Comparison of ENCODE assay signal across 8 cellular contexts in genomic region chr11:45233121-45233803, GRCh38. TPM values are rescaled to one million over a fixed set of nuclear protein-coding genes. Genes with fewer than 3 reads are reported as not detected.
DNase-seq lines count a peak whose midpoint lies in the region; TF ChIP-seq lines count a peak whose summit lies in the region.

No MANE protein-coding gene starts in this region.

- H3K4me1 ChIP-seq in ES-I3 (ENCODE audit: insufficient read depth, low read length) (peaks cover 3% of the 10 kb centered on the region; the same call in 1 of the 2 replicates), H9 (ENCODE audit: insufficient read depth, low read length) (no peaks in the 10 kb centered on the region; the same call in 1 of the 2 replicates)

- H3K4ac ChIP-seq in H9 (ENCODE audit: low read depth, low read length), result no peak overlapping the region

- H3K9me3 Mint-ChIP-seq in H9, result no peaks in the 10 kb centered on the region

- H3K36me3 ChIP-seq in ES-I3 (ENCODE audit: insufficient read depth, low read length), result no peaks in the 10 kb centered on the region

- H4K8ac ChIP-seq in H9 (replicated peaks; ENCODE audit: insufficient read length, low read depth, low read length), result no peak overlapping the region

- H4K91ac ChIP-seq in H9 (ENCODE audit: insufficient read length, low read depth, low read length), result no peak overlapping the region

- DNase-seq in H9, result peak; percentile 86
- DNase-seq in NCI-H460 (ENCODE audit: extremely low read depth, low read depth), result peak; percentile 43
- peak; percentile 74 to 79 for DNase-seq in activated CD4-positive, alpha-beta T cell treated with anti-CD3 and anti-CD28 coated beads, Interleukin-2, amount 50 U/mL, for 48 hours
- peak; percentile 38 for DNase-seq in effector CD4-positive, alpha-beta T cell
- peak; percentile 47 for DNase-seq in midbrain (lab: John Stamatoyannopoulos, UW)
- DNase-seq in stimulated activated CD8-positive, alpha-beta memory T cell treated with anti-CD3 and anti-CD28 coated beads, Interleukin-4, amount 100 ng/mL, for 4 hours (ENCODE audit: low read depth in 2 of 2, low spot score in 1 of 2), result peak; percentile 18 to 24
- no peak for DNase-seq in NCI-H510A (lab: John Stamatoyannopoulos, UW)

- H3K23ac ChIP-seq in H9 (ENCODE audit: insufficient read length, low read depth, low read length), result no peak overlapping the region

- no peaks in the 10 kb centered on the region for H3K23me2 ChIP-seq in H9 (ENCODE audit: insufficient read length, low read depth, low read length, poor library complexity, severe bottlenecking)

- H3K9ac ChIP-seq in ES-I3 (ENCODE audit: low read depth, low read length) (peak overlapping the region; percentile 10; the same call in 1 of the 2 replicates), H9 (ENCODE audit: extremely low read depth, insufficient read length, low read length) (no peak overlapping the region)

- H3K18ac ChIP-seq in H9 (ENCODE audit: insufficient read length, low read depth, low read length), result no peak overlapping the region

- no peak overlapping the region for H2BK5ac ChIP-seq in H9 (ENCODE audit: insufficient read length, low read length)

- TF ChIP-seq CTCF in H9 (conservative IDR thresholded peaks at IDR 0.05), result peak; percentile 84

- H3K4me1 Mint-ChIP-seq in H9, result peaks cover 4 to 8% of the 10 kb centered on the region in 2 experiments

- H3K36me3 Mint-ChIP-seq in H9 (ENCODE audit: insufficient read depth in 1 of 3, low read depth in 3 of 3), result no peaks in the 10 kb centered on the region

- H2BK15ac ChIP-seq in H9 (ENCODE audit: low read depth, low read length), result no peak overlapping the region

- no peak overlapping the region; the same call in 1 of the 2 replicates for H3K14ac ChIP-seq in H9 (ENCODE audit: insufficient read depth, low read length)

- H3T11ph ChIP-seq in H9 (ENCODE audit: low read length), result no peak overlapping the region

- H3K27me3 Mint-ChIP-seq in H9 (ENCODE audit: low read depth), result peaks cover 19% of the 10 kb centered on the region

- H2AK5ac ChIP-seq in H9 (ENCODE audit: insufficient read length, low read length), result no peak overlapping the region

- no peaks in the 10 kb centered on the region for H4K20me1 ChIP-seq in H9 (ENCODE audit: control insufficient read depth, insufficient read depth, insufficient read length)

- H2BK120ac ChIP-seq in H9 (ENCODE audit: low read depth, low read length, poor library complexity, severe bottlenecking), result no peak overlapping the region

- no peaks in the 10 kb centered on the region for H3K79me2 ChIP-seq in H9 (ENCODE audit: insufficient read depth, low read length)

- H3K9me3 ChIP-seq in ES-I3 (ENCODE audit: control insufficient read depth, insufficient read depth, low read length) (no peaks in the 10 kb centered on the region), H9 (ENCODE audit: control insufficient read depth, low read depth, low read length) (no peaks in the 10 kb centered on the region)

- no peak overlapping the region for H2BK12ac ChIP-seq in H9 (ENCODE audit: insufficient read length, low read depth, low read length)

- peak overlapping the region in 1 of 3 experiments; percentile 27; a peak in 1 of 7 replicates for H3K27ac Mint-ChIP-seq in H9

- no peak overlapping the region for H4K5ac ChIP-seq in H9 (ENCODE audit: insufficient read length, low read depth, low read length)

- no peak overlapping the region for H3K56ac ChIP-seq in H9 (ENCODE audit: insufficient read length, low read depth, low read length)

- H3K27me3 ChIP-seq in H9 (ENCODE audit: insufficient read depth, low read length), result no peaks in the 10 kb centered on the region

- peak overlapping the region; percentile 13 for H3K4me2 ChIP-seq in H9 (ENCODE audit: insufficient read depth, insufficient read length, low read length)

- no peak overlapping the region for H3K27ac ChIP-seq in H9 (ENCODE audit: insufficient read length, low read depth, low read length)

- no peaks in the 10 kb centered on the region for H3K79me1 ChIP-seq in H9 (ENCODE audit: insufficient read depth, low read depth, low read length, poor library complexity, severe bottlenecking)

- no peak overlapping the region for H2BK20ac ChIP-seq in H9 (ENCODE audit: low read depth, low read length, poor library complexity, severe bottlenecking)

- no peak overlapping the region for H3K4me3 Mint-ChIP-seq in H9

- H2AFZ ChIP-seq in H9 (ENCODE audit: low read length), result no peak overlapping the region

- WGBS in H9 (ENCODE audit: extremely low coverage, insufficient read length, low lambda C conversion rate), result no CpG with 5 or more reads among the region's 17 CpGs

RNA-seq across cellular contexts. Expression of gene SYT13, which starts 52.9 kb away (rescaled TPM):
- total RNA-seq in H9 (2021), result 4.3 and 6.0 TPM in 2 replicates
- total RNA-seq in NCI-H460 (2014; rRNA removed; shearing (Covaris generic)), result not detected in 2 replicates
- not detected in 2 replicates for polyA plus RNA-seq in NCI-H460 (2014; cell fraction: nucleus; rRNA removed)
